23 cellular contexts compared by ENCODE assay signal in the genomic region with DNA sequence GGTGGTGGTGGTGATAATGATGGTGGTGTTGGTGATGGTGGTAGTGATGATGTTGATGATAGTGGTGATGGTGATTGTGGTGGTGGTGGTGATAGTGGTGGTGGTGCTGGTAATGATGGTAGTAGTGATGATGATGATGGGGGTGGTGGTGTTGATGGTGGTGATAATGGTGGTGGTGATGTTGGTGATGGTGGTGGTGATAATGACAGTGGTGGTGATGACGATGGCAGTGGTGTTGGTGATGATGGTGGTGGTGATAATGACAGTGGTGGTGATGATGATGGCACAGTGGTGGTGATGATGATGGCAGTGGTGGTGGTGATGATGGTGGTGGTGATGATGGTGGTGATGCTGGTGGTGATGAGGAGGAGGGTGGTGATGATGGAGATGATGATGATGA.
"Had no signal": no experiment of that assay in that cellular context is flagged by ENCODE, and none has a peak within 500 bp of the region (broad histone marks: within the 10 kb centered on the region; RNA-seq: fewer than 3 reads in every experiment).

No MANE protein-coding gene starts in this region.

- H3K4me1 ChIP-seq: pancreas, prostate gland, vagina had no signal

- ATAC-seq: mucosa of descending colon; naive thymus-derived CD4-positive, alpha-beta T cell; natural killer cell treated with Interleukin-12 subunit alpha and Interleukin-12 subunit beta and Interleukin-15 and Interleukin-18, amount 100 ng/mL, for 72 hours; pancreas; right cardiac atrium; stimulated activated effector memory CD8-positive, alpha-beta T cell treated with anti-CD3 and anti-CD28 coated beads, Interleukin-12 subunit alpha, Interleukin-12 subunit beta, amount 100 ng/mL, for 72 hours had no signal

- H3K9me3 ChIP-seq: left ventricle myocardium inferior, mucosa of descending colon, pancreas, prostate gland, sigmoid colon, spleen, suprapubic skin, thoracic aorta, tibial artery, vagina had no signal

- H3K27ac ChIP-seq: hepatocyte, left ventricle myocardium inferior, pancreas, prostate gland, sigmoid colon, spleen, suprapubic skin, thoracic aorta, tibial artery, vagina had no signal

- H2AFZ ChIP-seq: hepatocyte had no signal

- H3K27me3 ChIP-seq: pancreas, vagina had no signal

- H3K4me3 ChIP-seq: hepatocyte, left ventricle myocardium inferior, lung, mucosa of descending colon, pancreas, prostate gland, sigmoid colon, spleen, suprapubic skin, thoracic aorta, tibial artery, vagina had no signal

- FAIRE-seq: pancreas, small intestine had no signal

- DNase-seq: islet precursor cell; left ventricle myocardium inferior; midbrain; mucosa of descending colon; naive thymus-derived CD4-positive, alpha-beta T cell; nucleus accumbens; pancreas; retina; right cardiac atrium; sigmoid colon; small intestine; spleen; stimulated activated CD4-positive, alpha-beta T cell treated with anti-CD3 and anti-CD28 coated beads, Interleukin-4, amount 100 ng/mL, for 24 hours; stimulated activated naive CD4-positive, alpha-beta T cell; tibial artery had no signal

- H3K36me3 ChIP-seq: left ventricle myocardium inferior, pancreas, prostate gland, sigmoid colon, spleen, suprapubic skin, thoracic aorta, tibial artery, vagina had no signal

- H3K4me2 ChIP-seq: hepatocyte had no signal
